In the genomic region with DNA sequence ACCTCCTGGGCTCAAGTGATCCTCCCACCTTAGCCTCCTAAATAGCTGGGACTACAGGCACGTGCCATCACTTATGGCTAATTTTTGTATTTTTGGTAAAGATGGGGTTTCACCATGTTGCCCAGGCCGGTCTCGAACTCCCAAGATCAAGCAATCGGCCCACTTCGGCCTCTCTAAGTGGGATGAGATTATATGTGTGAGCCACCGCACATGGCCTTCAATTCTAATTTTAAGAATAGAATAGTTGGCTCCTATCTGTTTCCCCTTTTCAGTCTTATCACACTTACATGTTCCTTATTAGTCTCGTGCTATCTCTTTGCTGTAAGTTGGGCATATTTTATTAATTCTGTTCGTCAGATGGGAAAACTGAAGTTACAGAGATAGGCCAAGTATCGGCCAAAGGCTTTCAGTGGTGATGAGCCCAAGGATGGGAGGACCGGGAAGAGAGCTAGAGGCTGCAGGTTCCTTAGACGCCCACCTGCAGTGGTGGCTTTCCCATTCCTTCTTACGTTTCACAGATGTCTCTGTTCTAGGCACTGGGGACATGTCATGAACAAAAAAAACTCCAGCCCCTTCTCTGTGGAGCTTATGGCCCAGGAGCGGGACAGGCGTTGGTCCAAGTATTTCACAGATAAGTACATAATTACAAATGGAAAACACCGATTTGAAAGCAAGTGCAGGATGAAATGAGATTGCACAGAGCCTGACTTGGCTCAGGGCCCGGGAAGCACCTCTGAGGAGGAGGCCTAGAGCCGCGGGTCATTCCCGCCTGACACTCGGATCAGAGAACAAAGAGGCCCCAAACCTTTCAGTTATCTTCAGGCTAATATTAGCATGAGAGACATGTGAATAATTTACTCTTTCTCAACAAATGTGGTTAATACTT, we compare ENCODE assay signal across 9 cellular contexts.
DNase-seq lines count a peak whose midpoint lies in the region; ATAC-seq and TF ChIP-seq lines count a peak whose summit lies in the region.
"Had no signal": no experiment of that assay in that cellular context is flagged by ENCODE, and none has a peak within 500 bp of the region (broad histone marks: within the 10 kb centered on the region; RNA-seq: fewer than 3 reads in every experiment).

No MANE protein-coding gene starts in this region.

- TF ChIP-seq CTCF in AG04450 (IDR thresholded peaks at IDR 0.05; ENCODE audit: low read depth, low read length) (no peak), epithelial cell of esophagus (IDR thresholded peaks at IDR 0.05; ENCODE audit: insufficient read depth, low read depth, low read length, missing control alignments) (no peak), sigmoid colon (IDR thresholded peaks at IDR 0.05) (no peak)

- in situ Hi-C loops in HAP-1 (cut with MboI; ENCODE audit: low sequenced_read_pairs), result no loop called here

- H3K27me3 ChIP-seq in AG04450 (ENCODE audit: control insufficient read depth, insufficient read depth, low read length), result no peaks in the 10 kb centered on the region
- H3K27me3 ChIP-seq in HAP-1 (ENCODE audit: low read depth), result no peaks in the 10 kb centered on the region
- H3K27me3 ChIP-seq in sigmoid colon, result no peaks in the 10 kb centered on the region
- H3K27me3 ChIP-seq in MG63, result no peaks in the 10 kb centered on the region
- no peaks in the 10 kb centered on the region for H3K27me3 ChIP-seq in CD4-positive, alpha-beta memory T cell (ENCODE audit: insufficient read depth, low read length)

- H3K4me1 Mint-ChIP-seq in CD4-positive, alpha-beta memory T cell, result peaks cover 12 to 21% (median 20%) of the 10 kb centered on the region in 4 donors

- H3K4me3 ChIP-seq in AG04450 (ENCODE audit: low read depth, low read length) (no peak overlapping the region), HAP-1 (no peak overlapping the region), epithelial cell of esophagus (ENCODE audit: low read length) (no peak overlapping the region), sigmoid colon (peak overlapping the region in 1 of 4 donors; percentile 20), MG63 (no peak overlapping the region)
- no peak overlapping the region for H3K4me3 ChIP-seq in CD4-positive, alpha-beta memory T cell (ENCODE audit: low read length in 2 of 2)

- 60 to 74% methylated on average over 20 of the region's 20 CpGs for WGBS in sigmoid colon, 2 donors

- intact Hi-C loops in sigmoid colon (cut with DNase I), result loop anchor here (1.0 kb wide), 2 partner anchors 19 to 91 kb away; a partner anchor contains a TSS
- intact Hi-C loops in CD4-positive, alpha-beta memory T cell (cut with micrococcal nuclease), result no loop called here

- DNase-seq in AG04450 (ENCODE audit: low read depth, low spot score), result no peak
- DNase-seq in HAP-1 (ENCODE audit: low spot score in 2 of 2), result peak; percentile 4 to 55
- DNase-seq in NCI-H446 treated with DMSO at 0.1 percent for 48 hours (lab: John Stamatoyannopoulos, UW), result peak; percentile 41
- peak; percentile 10 for DNase-seq in epithelial cell of esophagus (ENCODE audit: low read depth)
- DNase-seq in sigmoid colon, result peak; percentile 93
- DNase-seq in MG63, result no peak
- DNase-seq in CD4-positive, alpha-beta memory T cell, result no peak

- H3K27ac Mint-ChIP-seq in CD4-positive, alpha-beta memory T cell, result no peak overlapping the region

- H3K27ac ChIP-seq in AG04450 (ENCODE audit: low read depth, low read length) (peak overlapping the region; percentile 90), sigmoid colon (peak overlapping the region; percentile 87 to 90 (median 88))
- no peak overlapping the region for H3K27ac ChIP-seq in CD4-positive, alpha-beta memory T cell (ENCODE audit: low read depth, low read length)

- no peak for ATAC-seq in GM21367 (IDR thresholded peaks at IDR 0.05; ENCODE audit: unreplicated experiment)

- no peaks in the 10 kb centered on the region for H3K27me3 Mint-ChIP-seq in CD4-positive, alpha-beta memory T cell

- H3K4me1 ChIP-seq in HAP-1 (peaks cover 5% of the 10 kb centered on the region; the same call in 1 of the 2 replicates), sigmoid colon (peaks cover 0 to 37% (median 26%) of the 10 kb centered on the region in 4 donors)
- peaks cover 15% of the 10 kb centered on the region for H3K4me1 ChIP-seq in CD4-positive, alpha-beta memory T cell (ENCODE audit: insufficient read depth, low read length)

- no peaks in the 10 kb centered on the region for H3K9me3 Mint-ChIP-seq in CD4-positive, alpha-beta memory T cell

- peak in 1 of 4 donors; percentile 7 for TF ChIP-seq EP300 in sigmoid colon (IDR thresholded peaks at IDR 0.05)

- CTCF ChIA-PET in AG04450 (lab: Charles Lee), result interaction anchor here (1.0 to 1.1 kb wide), 2 partner anchors 21 to 253 kb away, joined by 3 to 4 read pairs; no protein-coding TSS in a partner anchor
- CTCF ChIA-PET in CD4-positive, alpha-beta memory T cell (lab: Charles Lee; ENCODE audit: partially characterized antibody), result no interaction called here

- H3K36me3 ChIP-seq in HAP-1 (replicated peaks), result no peaks in the 10 kb centered on the region
- no peaks in the 10 kb centered on the region for H3K36me3 ChIP-seq in sigmoid colon
- H3K36me3 ChIP-seq in MG63, result no peaks in the 10 kb centered on the region
- no peaks in the 10 kb centered on the region for H3K36me3 ChIP-seq in CD4-positive, alpha-beta memory T cell (ENCODE audit: insufficient read depth, low read length)

- H3K4me3 Mint-ChIP-seq in CD4-positive, alpha-beta memory T cell, result no peak overlapping the region
- H3K4me3 Mint-ChIP-seq: neural crest cell had no signal

- POLR2A ChIA-PET in AG04450 (lab: Yijun Ruan, JAX), result interaction anchor here (1.2 kb wide), 1 partner anchor 91 kb away, joined by 10 read pairs; a partner anchor contains a TSS
- POLR2A ChIA-PET in CD4-positive, alpha-beta memory T cell (lab: Charles Lee; ENCODE audit: partially characterized antibody), result interaction anchor here (3.5 kb wide), 1 partner anchor 29 kb away, joined by 13 read pairs; no protein-coding TSS in a partner anchor

- H3K36me3 Mint-ChIP-seq in CD4-positive, alpha-beta memory T cell, result no peaks in the 10 kb centered on the region

- H3K9me3 ChIP-seq in AG04450 (ENCODE audit: control insufficient read depth, insufficient read depth, low read length) (no peaks in the 10 kb centered on the region), HAP-1 (no peaks in the 10 kb centered on the region), sigmoid colon (no peaks in the 10 kb centered on the region), MG63 (no peaks in the 10 kb centered on the region)
- H3K9me3 ChIP-seq in CD4-positive, alpha-beta memory T cell (ENCODE audit: control insufficient read depth in 1 of 2, low read length in 2 of 2), result no peaks in the 10 kb centered on the region

- no peak for TF ChIP-seq POLR2A in sigmoid colon (IDR thresholded peaks at IDR 0.05)

Comparison
In these comparisons a context has a peak if more than half of its experiments do, and no peak if none do; other contexts are left out.
1. DNase-seq: peak in HAP-1 (2 of 2), NCI-H446 treated with DMSO at 0.1 percent for 48 hours (single experiment), epithelial cell of esophagus (single experiment) and sigmoid colon (single experiment); none in AG04450 (single experiment), MG63 (single experiment) and CD4-positive, alpha-beta memory T cell (0 of 5).